Comparison of ENCODE assay signal across 19 cellular contexts in the genomic region with DNA sequence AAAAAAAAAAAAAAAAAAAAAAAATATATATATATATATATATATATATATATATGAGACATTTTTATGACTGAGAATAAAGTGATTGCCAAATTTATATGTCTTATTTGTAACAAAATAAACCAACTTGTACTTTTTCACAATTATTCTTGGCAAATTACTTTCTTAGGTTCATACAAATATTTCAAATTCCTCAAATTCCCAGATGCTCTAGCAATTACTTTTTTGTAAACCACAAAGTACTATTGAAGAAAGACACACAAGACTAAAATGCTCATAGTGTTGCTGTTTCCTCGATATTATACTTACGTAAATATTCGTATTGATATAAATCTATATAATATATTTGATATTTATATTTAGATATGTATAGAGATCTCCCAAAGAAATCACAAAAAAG.
DNase-seq lines count a peak whose midpoint lies in the region; ATAC-seq, FAIRE-seq and TF ChIP-seq lines count a peak whose summit lies in the region.
"Had no signal": no experiment of that assay in that cellular context is flagged by ENCODE, and none has a peak within 500 bp of the region (broad histone marks: within the 10 kb centered on the region; RNA-seq: fewer than 3 reads in every experiment).

No MANE protein-coding gene starts in this region.

- H3K27ac Mint-ChIP-seq in activated T-cell treated with anti-CD3 and anti-CD28 coated beads, Interleukin-2, amount 50 U/mL, for 24 hours = no peak overlapping the region
- H3K27ac Mint-ChIP-seq: activated naive CD8-positive, alpha-beta T cell treated with anti-CD3 and anti-CD28 coated beads, Interleukin-2, amount 50 U/mL, for 24 hours; naive thymus-derived CD4-positive, alpha-beta T cell had no signal

- no peaks in the 10 kb centered on the region for H3K36me3 Mint-ChIP-seq in activated T-cell treated with anti-CD3 and anti-CD28 coated beads, Interleukin-2, amount 50 U/mL, for 24 hours (ENCODE audit: low read depth)
- H3K36me3 Mint-ChIP-seq: naive thymus-derived CD4-positive, alpha-beta T cell had no signal

- ATAC-seq in GM18517 (IDR thresholded peaks at IDR 0.05; ENCODE audit: unreplicated experiment) = no peak
- no peak for ATAC-seq in HG02852 (IDR thresholded peaks at IDR 0.05; ENCODE audit: unreplicated experiment)
- ATAC-seq: activated CD4-positive, CD25-positive, alpha-beta regulatory T cell treated with anti-CD3 and anti-CD28 coated beads, Interleukin-2, amount 50 U/mL, for 24 hours; activated naive CD8-positive, alpha-beta T cell treated with anti-CD3 and anti-CD28 coated beads, Interleukin-2, amount 50 U/mL, for 24 hours; naive thymus-derived CD4-positive, alpha-beta T cell had no signal

- no peak overlapping the region for H3K4me3 Mint-ChIP-seq in activated T-cell treated with anti-CD3 and anti-CD28 coated beads, Interleukin-2, amount 50 U/mL, for 24 hours
- H3K4me3 Mint-ChIP-seq: activated naive CD8-positive, alpha-beta T cell treated with anti-CD3 and anti-CD28 coated beads, Interleukin-2, amount 50 U/mL, for 24 hours; naive thymus-derived CD4-positive, alpha-beta T cell had no signal

- no peaks in the 10 kb centered on the region for H3K27me3 Mint-ChIP-seq in activated T-cell treated with anti-CD3 and anti-CD28 coated beads, Interleukin-2, amount 50 U/mL, for 24 hours
- H3K27me3 Mint-ChIP-seq: activated naive CD8-positive, alpha-beta T cell treated with anti-CD3 and anti-CD28 coated beads, Interleukin-2, amount 50 U/mL, for 24 hours; naive thymus-derived CD4-positive, alpha-beta T cell had no signal

- H3K4me1 Mint-ChIP-seq in activated T-cell treated with anti-CD3 and anti-CD28 coated beads, Interleukin-2, amount 50 U/mL, for 24 hours (ENCODE audit: low read depth) = no peaks in the 10 kb centered on the region
- H3K4me1 Mint-ChIP-seq: activated naive CD8-positive, alpha-beta T cell treated with anti-CD3 and anti-CD28 coated beads, Interleukin-2, amount 50 U/mL, for 24 hours; naive thymus-derived CD4-positive, alpha-beta T cell had no signal

- H3K9me3 Mint-ChIP-seq in activated T-cell treated with anti-CD3 and anti-CD28 coated beads, Interleukin-2, amount 50 U/mL, for 24 hours = peaks cover 4% of the 10 kb centered on the region
- H3K9me3 Mint-ChIP-seq: activated naive CD8-positive, alpha-beta T cell treated with anti-CD3 and anti-CD28 coated beads, Interleukin-2, amount 50 U/mL, for 24 hours had no signal

- DNase-seq in GM04503 (ENCODE audit: low read depth) = peak; percentile 38
- peak; percentile 25 for DNase-seq in RPMI7951 (ENCODE audit: low read depth)
- peak; percentile 31 for DNase-seq in fibroblast of mammary gland (ENCODE audit: low read depth)
- peak; percentile 9 for DNase-seq in urothelium cell line (ENCODE audit: low spot score)
- DNase-seq in activated T-cell treated with anti-CD3 and anti-CD28 coated beads, Interleukin-2, amount 50 U/mL, for 24 hours = no peak
- DNase-seq: activated naive CD8-positive, alpha-beta T cell treated with anti-CD3 and anti-CD28 coated beads, Interleukin-2, amount 50 U/mL, for 24 hours; caudate nucleus; esophagus squamous epithelium; islet precursor cell; naive thymus-derived CD4-positive, alpha-beta T cell; NCI-H1105; NCI-H69; posterior cingulate gyrus; stimulated activated CD4-positive, alpha-beta T cell treated with anti-CD3 and anti-CD28 coated beads, Interleukin-4, amount 100 ng/mL, for 1 hour; T-helper 9 cell had no signal

- no peak overlapping the region for H3K4me3 ChIP-seq in fibroblast of mammary gland (ENCODE audit: control insufficient read depth, low read depth, low read length)
- H3K4me3 ChIP-seq: esophagus squamous epithelium, skin epidermis had no signal

- FAIRE-seq in urothelium cell line (lab: Jason Lieb, UNC) = no peak

- no peak for TF ChIP-seq CTCF in fibroblast of mammary gland (conservative IDR thresholded peaks at IDR 0.05; ENCODE audit: control insufficient read depth, insufficient read depth, low read depth, low read length)
